In genomic region chr2:167761465-167762136, GRCh38 we compare ENCODE assay signal across 23 cellular contexts.
DNase-seq lines count a peak whose midpoint lies in the region; ATAC-seq and TF ChIP-seq lines count a peak whose summit lies in the region.
"Had no signal": no experiment of that assay in that cellular context is flagged by ENCODE, and none has a peak within 500 bp of the region (broad histone marks: within the 10 kb centered on the region; RNA-seq: fewer than 3 reads in every experiment).

No MANE protein-coding gene starts in this region.

- H3K9me3 ChIP-seq in body of pancreas (no peaks in the 10 kb centered on the region), right atrium auricular region (no peaks in the 10 kb centered on the region)
- H3K9me3 ChIP-seq: BLaER1 treated with 17β-estradiol and CSF1 and Interleukin-3, amounts not matched to agents 10 nM and 100 nM; Caco-2 had no signal

- H3K4me1 ChIP-seq in body of pancreas (peaks cover 23% of the 10 kb centered on the region), right atrium auricular region (no peaks in the 10 kb centered on the region)
- H3K4me1 ChIP-seq: BLaER1 treated with 17β-estradiol and CSF1 and Interleukin-3, amounts not matched to agents 10 nM and 100 nM had no signal

- H3K4me3 Mint-ChIP-seq in mesothelial cell of epicardium = no peak overlapping the region
- no peak overlapping the region for H3K4me3 Mint-ChIP-seq in activated T-helper 17 cell treated with anti-CD3 and anti-CD28 coated beads, Interleukin-2, amount 50 U/mL, for 72 hours
- H3K4me3 Mint-ChIP-seq: CD4-positive, alpha-beta memory T cell had no signal

- H3K36me3 Mint-ChIP-seq in mesothelial cell of epicardium = no peaks in the 10 kb centered on the region
- no peaks in the 10 kb centered on the region for H3K36me3 Mint-ChIP-seq in activated T-helper 17 cell treated with anti-CD3 and anti-CD28 coated beads, Interleukin-2, amount 50 U/mL, for 72 hours (ENCODE audit: low read depth)
- H3K36me3 Mint-ChIP-seq: CD4-positive, alpha-beta memory T cell had no signal

- no peaks in the 10 kb centered on the region for H3K9me3 Mint-ChIP-seq in mesothelial cell of epicardium
- no peaks in the 10 kb centered on the region for H3K9me3 Mint-ChIP-seq in activated T-helper 17 cell treated with anti-CD3 and anti-CD28 coated beads, Interleukin-2, amount 50 U/mL, for 72 hours
- H3K9me3 Mint-ChIP-seq: CD4-positive, alpha-beta memory T cell had no signal

- CTCF ChIA-PET in GM10248 (lab: Yijun Ruan, JAX) = interaction anchor here (0.8 kb wide), 1 partner anchor 18 kb away, joined by 3 read pairs; no protein-coding TSS in a partner anchor

- ATAC-seq in body of pancreas = peak; percentile 68
- no peak for ATAC-seq in activated T-helper 17 cell treated with anti-CD3 and anti-CD28 coated beads, Interleukin-2, amount 50 U/mL, for 72 hours (replicated peaks)
- ATAC-seq: GM12878, HCT116, SK-N-SH treated with all-trans-retinoic acid at 6 μM for 48 hours had no signal

- H3K27ac ChIP-seq in body of pancreas (peak overlapping the region in 1 of 4 donors; percentile 32), right atrium auricular region (no peak overlapping the region)
- H3K27ac ChIP-seq: 22Rv1; BLaER1 treated with 17β-estradiol and CSF1 and Interleukin-3, amounts not matched to agents 10 nM and 100 nM had no signal

- DNase-seq in NCI-H2227 treated with DMSO at 0.1 percent for 48 hours (lab: John Stamatoyannopoulos, UW) (peak; percentile 22), NCI-H2227 (lab: John Stamatoyannopoulos, UW; ENCODE audit: unreplicated experiment) (no peak), body of pancreas (no peak), mesothelial cell of epicardium (ENCODE audit: low spot score in 2 of 2, unreplicated experiment in 2 of 2) (no peak), GM10248 (ENCODE audit: extremely low spot score) (no peak), right atrium auricular region (ENCODE audit: low spot score) (no peak)
- no peak for DNase-seq in stimulated activated CD4-positive, alpha-beta T cell treated with anti-CD3 and anti-CD28 coated beads, Interleukin-4, amount 100 ng/mL, for 24 hours
- DNase-seq: Caco-2; CD4-positive, alpha-beta memory T cell; DMS 273 treated with DMSO at 0.1 percent for 48 hours; DMS79 treated with DMSO at 0.1 percent for 48 hours; GOT3; Karpas-422; MV-4-11; NCI-H1694 treated with DMSO at 0.1 percent for 48 hours; NCI-H2081 treated with DMSO at 0.1 percent for 48 hours; NCI-H748 treated with DMSO at 0.1 percent for 48 hours had no signal

- 25 to 27% methylated on average over 3 of the region's 3 CpGs for WGBS in body of pancreas, 2 donors

- peak overlapping the region; percentile 18 for H3K27ac Mint-ChIP-seq in mesothelial cell of epicardium
- no peak overlapping the region for H3K27ac Mint-ChIP-seq in activated T-helper 17 cell treated with anti-CD3 and anti-CD28 coated beads, Interleukin-2, amount 50 U/mL, for 72 hours
- H3K27ac Mint-ChIP-seq: CD4-positive, alpha-beta memory T cell had no signal

- H3K4me3 ChIP-seq in body of pancreas (no peak overlapping the region), right atrium auricular region (no peak overlapping the region)
- H3K4me3 ChIP-seq: BLaER1 treated with 17β-estradiol and CSF1 and Interleukin-3, amounts not matched to agents 10 nM and 100 nM; GM12878 had no signal

- no peaks in the 10 kb centered on the region for H3K27me3 ChIP-seq in body of pancreas
- no peaks in the 10 kb centered on the region for H3K27me3 ChIP-seq in right atrium auricular region
- H3K27me3 ChIP-seq: BLaER1 treated with 17β-estradiol and CSF1 and Interleukin-3, amounts not matched to agents 10 nM and 100 nM had no signal

- TF ChIP-seq CTCF in body of pancreas (IDR thresholded peaks at IDR 0.05) (no peak), mesothelial cell of epicardium (IDR thresholded peaks at IDR 0.05; ENCODE audit: unreplicated experiment) (no peak), GM10248 (IDR thresholded peaks at IDR 0.05; ENCODE audit: control extremely low read depth, extremely low read depth, low read depth, missing control alignments) (no peak), right atrium auricular region (IDR thresholded peaks at IDR 0.05) (no peak)

- intact Hi-C loops in body of pancreas (cut with DNase I) = no loop called here

- H3K4me1 Mint-ChIP-seq in mesothelial cell of epicardium = peaks cover 16% of the 10 kb centered on the region
- H3K4me1 Mint-ChIP-seq in activated T-helper 17 cell treated with anti-CD3 and anti-CD28 coated beads, Interleukin-2, amount 50 U/mL, for 72 hours = no peaks in the 10 kb centered on the region
- H3K4me1 Mint-ChIP-seq: CD4-positive, alpha-beta memory T cell had no signal

- H3K27me3 Mint-ChIP-seq in mesothelial cell of epicardium (ENCODE audit: low read depth) = no peaks in the 10 kb centered on the region
- peaks cover 3% of the 10 kb centered on the region for H3K27me3 Mint-ChIP-seq in activated T-helper 17 cell treated with anti-CD3 and anti-CD28 coated beads, Interleukin-2, amount 50 U/mL, for 72 hours
- H3K27me3 Mint-ChIP-seq: CD4-positive, alpha-beta memory T cell had no signal

- no peak for TF ChIP-seq POLR2A in body of pancreas (IDR thresholded peaks at IDR 0.05)

- H3K36me3 ChIP-seq in body of pancreas (replicated peaks in 1 of 2; ENCODE audit: insufficient read depth in 1 of 2, low read depth in 2 of 2) (no peaks in the 10 kb centered on the region), right atrium auricular region (no peaks in the 10 kb centered on the region)
- H3K36me3 ChIP-seq: BLaER1 treated with 17β-estradiol and CSF1 and Interleukin-3, amounts not matched to agents 10 nM and 100 nM had no signal

- POLR2A ChIA-PET in GM10248 (lab: Yijun Ruan, JAX) = no interaction called here
